ENCODE assay signal across 10 cellular contexts in the genomic region with DNA sequence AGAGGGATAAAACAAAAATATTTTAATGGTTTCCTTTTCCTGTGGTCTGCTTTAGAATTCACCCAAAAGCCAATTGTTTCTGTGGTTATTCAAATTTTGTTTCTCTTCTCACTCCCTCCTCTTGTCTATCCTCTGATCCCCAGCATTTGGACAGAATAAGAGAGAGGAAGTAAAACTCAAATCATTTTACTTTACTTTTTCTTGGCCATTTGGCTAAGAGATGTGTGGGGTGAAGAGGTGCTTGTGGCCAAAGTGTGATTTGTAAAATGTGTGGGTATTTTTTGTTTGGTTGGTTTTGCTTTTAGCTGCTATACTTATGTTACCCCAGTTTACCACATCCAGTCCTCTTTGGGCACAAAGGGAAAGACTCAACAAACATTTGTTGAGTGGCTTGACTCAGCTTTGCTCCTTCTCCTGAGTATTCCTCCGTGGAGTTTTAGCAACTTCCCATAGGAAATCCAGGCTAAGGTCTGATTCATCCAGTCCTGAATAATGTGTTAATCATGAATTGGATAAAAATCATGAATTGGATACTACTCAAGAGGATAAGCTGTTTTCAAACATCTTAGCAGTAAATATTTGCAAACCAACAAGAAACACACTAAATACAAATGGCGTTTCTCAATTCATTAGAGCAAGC.
A peak's percentile ranks its signal among the peaks of the same experiment; 100 is the strongest.
DNase-seq lines count a peak whose midpoint lies in the region; ATAC-seq, FAIRE-seq and TF ChIP-seq lines count a peak whose summit lies in the region.
"Had no signal": no experiment of that assay in that cellular context is flagged by ENCODE, and none has a peak within 500 bp of the region (broad histone marks: within the 10 kb centered on the region; RNA-seq: fewer than 3 reads in every experiment).

No MANE protein-coding gene starts in this region.

- H3K36me3 ChIP-seq in ascending aorta (no peaks in the 10 kb centered on the region), uterus (no peaks in the 10 kb centered on the region)

- H3K9me3 ChIP-seq in ascending aorta (no peaks in the 10 kb centered on the region), uterus (no peaks in the 10 kb centered on the region)

- DNase-seq in activated naive CD8-positive, alpha-beta T cell treated with anti-CD3 and anti-CD28 coated beads, Interleukin-2, amount 10 ng/mL, durations not matched to agents 7 days and 5 days: no peak
- DNase-seq in activated naive CD8-positive, alpha-beta T cell treated with anti-CD3 and anti-CD28 coated beads for 36 hours: no peak
- DNase-seq in ascending aorta (ENCODE audit: low spot score in 2 of 2) (no peak), uterus (no peak), SKM-1 (lab: John Stamatoyannopoulos, UW; ENCODE audit: unreplicated experiment) (no peak), RKO (ENCODE audit: low spot score) (no peak), HTR-8/SVneo (ENCODE audit: insufficient read length, low spot score) (no peak)
- DNase-seq: NCI-H187 had no signal

- peaks cover 39% of the 10 kb centered on the region for H3K27me3 Mint-ChIP-seq in activated naive CD8-positive, alpha-beta T cell treated with anti-CD3 and anti-CD28 coated beads, Interleukin-2, amount 10 ng/mL, durations not matched to agents 7 days and 5 days
- H3K27me3 Mint-ChIP-seq in activated naive CD8-positive, alpha-beta T cell treated with anti-CD3 and anti-CD28 coated beads for 36 hours: peaks cover 24% of the 10 kb centered on the region

- H3K4me3 ChIP-seq in ascending aorta: no peak overlapping the region
- H3K4me3 ChIP-seq in uterus: no peak overlapping the region

- TF ChIP-seq POLR2A in uterus (IDR thresholded peaks at IDR 0.05): no peak

- no peak overlapping the region for H3K27ac Mint-ChIP-seq in activated naive CD8-positive, alpha-beta T cell treated with anti-CD3 and anti-CD28 coated beads, Interleukin-2, amount 10 ng/mL, durations not matched to agents 7 days and 5 days
- no peak overlapping the region for H3K27ac Mint-ChIP-seq in activated naive CD8-positive, alpha-beta T cell treated with anti-CD3 and anti-CD28 coated beads for 36 hours

- TF ChIP-seq CTCF in ascending aorta (IDR thresholded peaks at IDR 0.05) (no peak), uterus (IDR thresholded peaks at IDR 0.05) (no peak)

- H3K4me1 ChIP-seq in ascending aorta: peaks cover 0 to 12% of the 10 kb centered on the region in 2 donors
- H3K4me1 ChIP-seq in uterus: peaks cover 0 to 18% of the 10 kb centered on the region in 2 donors
- H3K4me1 ChIP-seq: parathyroid adenoma had no signal

- FAIRE-seq in HTR-8/SVneo (lab: Jason Lieb, UNC): no peak

- H3K4me3 Mint-ChIP-seq in activated naive CD8-positive, alpha-beta T cell treated with anti-CD3 and anti-CD28 coated beads, Interleukin-2, amount 10 ng/mL, durations not matched to agents 7 days and 5 days: peak overlapping the region; percentile 25
- no peak overlapping the region for H3K4me3 Mint-ChIP-seq in activated naive CD8-positive, alpha-beta T cell treated with anti-CD3 and anti-CD28 coated beads for 36 hours

- H3K36me3 Mint-ChIP-seq in activated naive CD8-positive, alpha-beta T cell treated with anti-CD3 and anti-CD28 coated beads, Interleukin-2, amount 10 ng/mL, durations not matched to agents 7 days and 5 days: peaks cover 4% of the 10 kb centered on the region
- no peaks in the 10 kb centered on the region for H3K36me3 Mint-ChIP-seq in activated naive CD8-positive, alpha-beta T cell treated with anti-CD3 and anti-CD28 coated beads for 36 hours

- H3K27me3 ChIP-seq in ascending aorta (no peaks in the 10 kb centered on the region), uterus (no peaks in the 10 kb centered on the region)

- H3K27ac ChIP-seq in ascending aorta (peak overlapping the region; percentile 3 to 56), uterus (peak overlapping the region; percentile 87 to 95)
- H3K27ac ChIP-seq: parathyroid adenoma had no signal

- H3K9me3 Mint-ChIP-seq in activated naive CD8-positive, alpha-beta T cell treated with anti-CD3 and anti-CD28 coated beads, Interleukin-2, amount 10 ng/mL, durations not matched to agents 7 days and 5 days: peaks cover 8% of the 10 kb centered on the region
- no peaks in the 10 kb centered on the region for H3K9me3 Mint-ChIP-seq in activated naive CD8-positive, alpha-beta T cell treated with anti-CD3 and anti-CD28 coated beads for 36 hours

- POLR2A ChIA-PET in activated naive CD8-positive, alpha-beta T cell treated with anti-CD3 and anti-CD28 coated beads, Interleukin-2, amount 10 ng/mL, durations not matched to agents 7 days and 5 days (lab: Charles Lee): no interaction called here

- peak; percentile 71 for ATAC-seq in activated naive CD8-positive, alpha-beta T cell treated with anti-CD3 and anti-CD28 coated beads, Interleukin-2, amount 10 ng/mL, durations not matched to agents 7 days and 5 days (ENCODE audit: low read depth)
- ATAC-seq in HG03103 (IDR thresholded peaks at IDR 0.05; ENCODE audit: low read depth, unreplicated experiment): peak; percentile 91

- peaks cover 20% of the 10 kb centered on the region for H3K4me1 Mint-ChIP-seq in activated naive CD8-positive, alpha-beta T cell treated with anti-CD3 and anti-CD28 coated beads, Interleukin-2, amount 10 ng/mL, durations not matched to agents 7 days and 5 days
- H3K4me1 Mint-ChIP-seq in activated naive CD8-positive, alpha-beta T cell treated with anti-CD3 and anti-CD28 coated beads for 36 hours: peaks cover 7% of the 10 kb centered on the region

- intact Hi-C loops in ascending aorta (cut with DNase I): loop anchor here (5.0 kb wide), 1 partner anchor 38 kb away; no protein-coding TSS in a partner anchor
- intact Hi-C loops in uterus (cut with DNase I; ENCODE audit: low total_unique reads): no loop called here
